19 cellular contexts compared by ENCODE assay signal in the genomic region with DNA sequence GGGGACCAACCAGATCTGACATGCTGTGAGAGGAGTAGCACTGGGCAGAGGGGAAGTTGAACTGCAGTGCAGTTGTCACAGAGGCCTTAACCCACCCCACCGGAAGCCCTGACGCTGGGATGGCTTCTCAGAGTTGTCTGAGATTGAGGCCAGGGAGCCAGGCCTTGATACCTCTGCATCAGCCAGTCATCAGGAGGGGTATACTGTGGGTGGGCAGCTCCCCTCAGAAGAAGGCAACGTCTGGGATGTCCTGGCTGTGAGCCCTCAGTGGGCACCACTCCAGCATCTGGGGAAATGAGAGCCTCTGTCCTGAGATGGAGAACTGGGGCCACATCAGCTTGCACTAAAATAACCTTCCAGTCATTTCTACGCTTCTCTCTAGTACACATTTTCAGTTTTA. TPM values are rescaled to one million over a fixed set of nuclear protein-coding genes. Genes with fewer than 3 reads are reported as not detected.
A peak's percentile ranks its signal among the peaks of the same experiment; 100 is the strongest.
DNase-seq lines count a peak whose midpoint lies in the region; ATAC-seq, FAIRE-seq and TF ChIP-seq lines count a peak whose summit lies in the region.
"Had no signal": no experiment of that assay in that cellular context is flagged by ENCODE, and none has a peak within 500 bp of the region (broad histone marks: within the 10 kb centered on the region; RNA-seq: fewer than 3 reads in every experiment).

No MANE protein-coding gene starts in this region.

- DNase-seq in right lobe of liver (no peak), HepG2 (ENCODE audit: low spot score) (no peak), GM23248 (no peak), NCI-H1092 treated with DMSO at 0.1 percent for 48 hours (lab: John Stamatoyannopoulos, UW) (no peak)
- no peak for DNase-seq in activated CD4-positive, alpha-beta T cell treated with anti-CD3 and anti-CD28 coated beads for 48 hours
- DNase-seq: activated CD8-positive, alpha-beta T cell treated with anti-CD3 and anti-CD28 coated beads, Interleukin-2, amount 10 ng/mL, durations not matched to agents 7 days and 5 days; effector memory CD8-positive, alpha-beta T cell; HCEC 1CT; kidney glomerular epithelial cell; NCI-H2029; Peyer's patch; small intestine; stimulated activated naive CD4-positive, alpha-beta T cell; upper lobe of right lung had no signal

- intact Hi-C loops in right lobe of liver (cut with DNase I) (no loop called here), HepG2 (cut with micrococcal nuclease; ENCODE audit: unreplicated experiment) (no loop called here)

- POLR2A ChIA-PET in HepG2 (lab: Yijun Ruan, JAX) = no interaction called here

- H3K79me2 ChIP-seq in HepG2 (ENCODE audit: insufficient read depth, low read length) = no peaks in the 10 kb centered on the region
- no peaks in the 10 kb centered on the region for H3K79me2 ChIP-seq in OCI-LY3 (ENCODE audit: low read length)
- no peaks in the 10 kb centered on the region for H3K79me2 ChIP-seq in GM23248 (ENCODE audit: insufficient read depth)

- H3K36me3 ChIP-seq in right lobe of liver (no peaks in the 10 kb centered on the region), HepG2 (replicated peaks in 1 of 2; ENCODE audit: control insufficient read depth in 1 of 2, insufficient read depth in 2 of 2, low read length in 2 of 2) (no peaks in the 10 kb centered on the region), OCI-LY3 (replicated peaks; ENCODE audit: low read depth, low read length) (no peaks in the 10 kb centered on the region), GM23248 (ENCODE audit: low read depth) (no peaks in the 10 kb centered on the region)
- H3K36me3 ChIP-seq: Peyer's patch, upper lobe of right lung had no signal

- H3K4me3 ChIP-seq in right lobe of liver (no peak overlapping the region), HepG2 (replicated peaks in 1 of 3; ENCODE audit: insufficient read depth in 1 of 3, low read depth in 2 of 3, low read length in 3 of 3) (no peak overlapping the region), OCI-LY3 (ENCODE audit: low read length) (no peak overlapping the region), GM23248 (no peak overlapping the region)
- H3K4me3 ChIP-seq: Peyer's patch, upper lobe of right lung had no signal

- H3K4me1 ChIP-seq in right lobe of liver = no peaks in the 10 kb centered on the region
- H3K4me1 ChIP-seq in HepG2 (ENCODE audit: insufficient read depth, low read length) = peaks cover 14% of the 10 kb centered on the region; the same call in 1 of the 2 replicates
- peaks cover 39% of the 10 kb centered on the region for H3K4me1 ChIP-seq in OCI-LY3 (ENCODE audit: low read length)
- no peaks in the 10 kb centered on the region for H3K4me1 ChIP-seq in GM23248 (ENCODE audit: insufficient read depth)
- H3K4me1 ChIP-seq: Peyer's patch, upper lobe of right lung had no signal

- no peak for TF ChIP-seq POLR2A in right lobe of liver (IDR thresholded peaks at IDR 0.05)
- TF ChIP-seq POLR2A in HepG2 (IDR thresholded peaks at IDR 0.05; ENCODE audit: insufficient read depth in 1 of 2, low read depth in 2 of 2, low read length in 2 of 2) = no peak

- 0 out of 2 replicates have a peak, but pooled peaks cover under 1% of the 10 kb centered on the region for H3F3A ChIP-seq in GM23248 (ENCODE audit: insufficient read depth)

- TF ChIP-seq RAD21 in HepG2 (CRISPR knock-in tag; IDR thresholded peaks at IDR 0.05) = no peak

- CTCF ChIA-PET in HepG2 (lab: Yijun Ruan, JAX; ENCODE audit: low intra/inter-chr PET ratio, low total read pairs) = no interaction called here

- no peak for FAIRE-seq in HepG2 (lab: Jason Lieb, UNC)
- FAIRE-seq: G401.6, small intestine had no signal

- H3K9me2 ChIP-seq in GM23248 (ENCODE audit: insufficient read depth) = no peaks in the 10 kb centered on the region

- H4K20me1 ChIP-seq in HepG2 (ENCODE audit: insufficient read depth, low read length) (no peaks in the 10 kb centered on the region), OCI-LY3 (ENCODE audit: insufficient read depth, low read length) (no peaks in the 10 kb centered on the region), GM23248 (ENCODE audit: insufficient read depth) (no peaks in the 10 kb centered on the region)

- H3K27ac ChIP-seq in right lobe of liver (no peak overlapping the region), HepG2 (ENCODE audit: extremely low read length, insufficient read depth, low read length) (no peak overlapping the region), OCI-LY3 (ENCODE audit: low read length) (peak overlapping the region; percentile 74), GM23248 (no peak overlapping the region)
- H3K27ac ChIP-seq: Peyer's patch, upper lobe of right lung, VCaP had no signal

- BruUV-seq in HepG2 (replicated peaks; lab: Mats Ljungman, UMichigan) = no TSS peak

- H3K9me3 ChIP-seq in right lobe of liver (no peaks in the 10 kb centered on the region), HepG2 (ENCODE audit: low read length) (no peaks in the 10 kb centered on the region), OCI-LY3 (ENCODE audit: insufficient read depth, low read length) (no peaks in the 10 kb centered on the region), GM23248 (ENCODE audit: low read depth) (no peaks in the 10 kb centered on the region)
- H3K9me3 ChIP-seq: Peyer's patch, upper lobe of right lung had no signal

- H3K27me3 ChIP-seq in right lobe of liver = no peaks in the 10 kb centered on the region
- no peaks in the 10 kb centered on the region for H3K27me3 ChIP-seq in HepG2 (ENCODE audit: control insufficient read depth in 1 of 2, insufficient read depth in 2 of 2, low read length in 2 of 2)
- H3K27me3 ChIP-seq in OCI-LY3 (ENCODE audit: low read depth, low read length) = no peaks in the 10 kb centered on the region
- H3K27me3 ChIP-seq in GM23248 (replicated peaks; ENCODE audit: insufficient read depth) = no peaks in the 10 kb centered on the region
- H3K27me3 ChIP-seq: Peyer's patch, upper lobe of right lung had no signal

- no peak overlapping the region for H2AFZ ChIP-seq in HepG2 (ENCODE audit: low read length)
- peak overlapping the region; percentile 83; the same call in 1 of the 2 replicates for H2AFZ ChIP-seq in OCI-LY3 (ENCODE audit: low read depth, low read length)
- H2AFZ ChIP-seq in GM23248 = no peak overlapping the region

- TF ChIP-seq EP300 in HepG2 (IDR thresholded peaks at IDR 0.05; ENCODE audit: low read depth in 2 of 2, low read length in 2 of 2) (no peak), HepG2 (CRISPR knock-in tag; IDR thresholded peaks at IDR 0.05; ENCODE audit: borderline replicate concordance) (no peak)

- H3K4me2 ChIP-seq in HepG2 (ENCODE audit: low read depth, low read length) (no peak overlapping the region), OCI-LY3 (ENCODE audit: low read length) (peak overlapping the region; percentile 60), GM23248 (ENCODE audit: unreplicated experiment) (no peak overlapping the region)

- WGBS in right lobe of liver (ENCODE audit: insufficient coverage, low coverage, low lambda C conversion rate, missing lambda C conversion rate) = 60% methylated on average over 3 of the region's 4 CpGs
- 100% methylated on average over 1 of the region's 4 CpGs for WGBS in HepG2 (ENCODE audit: low lambda C conversion rate)
- 73 to 75% methylated on average over 4 of the region's 4 CpGs for WGBS in GM23248 (ENCODE audit: low coverage in 1 of 2, low lambda C conversion rate in 2 of 2, missing lambda C conversion rate in 2 of 2), 2 experiments

- peak; percentile 34 to 81 (median 50) for ATAC-seq in right lobe of liver
- ATAC-seq in HepG2 = no peak
- ATAC-seq in HG02588 (IDR thresholded peaks at IDR 0.05; ENCODE audit: unreplicated experiment) = peak; percentile 50
- no peak for ATAC-seq in HG02840 (IDR thresholded peaks at IDR 0.05; ENCODE audit: low FRiP score, unreplicated experiment)
- ATAC-seq: activated CD8-positive, alpha-beta T cell treated with anti-CD3 and anti-CD28 coated beads, Interleukin-2, amount 10 ng/mL, durations not matched to agents 7 days and 5 days; effector memory CD8-positive, alpha-beta T cell; upper lobe of right lung had no signal

- in situ Hi-C loops in HepG2 (cut with HindIII; ENCODE audit: extremely low pct_ligation_motif_present, low pct_unique_long_range_greater_than_20kb) (no loop called here), GM23248 (cut with MboI) (no loop called here)

- H3K9ac ChIP-seq in HepG2 (ENCODE audit: insufficient read depth, low read depth, low read length) (no peak overlapping the region), OCI-LY3 (ENCODE audit: low read length) (0 out of 2 replicates have a peak overlapping the region, but pooled peaks have one; percentile 27), GM23248 (no peak overlapping the region)

- TF ChIP-seq CTCF in right lobe of liver (IDR thresholded peaks at IDR 0.05) (no peak), HepG2 (CRISPR knock-in tag; IDR thresholded peaks at IDR 0.05) (no peak), OCI-LY3 (IDR thresholded peaks at IDR 0.05; ENCODE audit: low read depth, low read length) (no peak)

TF ChIP-seq in HepG2, 621 proteins besides CTCF, POLR2A, EP300 and RAD21 (continues in another document):
- TF ChIP-seq ZNF850 (CRISPR knock-in tag; conservative IDR thresholded peaks at IDR 0.05) (no peak), ZNF543 (CRISPR knock-in tag; IDR thresholded peaks at IDR 0.05) (no peak)

RNA-seq across cellular contexts. Expression of a gene that starts 47.9 kb away (rescaled TPM):
- total RNA-seq in right lobe of liver (10 to 100 TPM in 3 of 6 experiments, 1 to 10 TPM in 3; 7.6 to 19.8 (median 12.9) TPM), HepG2 (2016; rRNA removed; fragmentation: Illumina TruSeq; extraction: Trizol) (4.8 and 5.5 TPM in 2 replicates)
- 2.6 and 3.2 TPM in 2 replicates for total RNA-seq in HepG2 (2016; cell fraction: cytosol; rRNA removed; fragmentation: Illumina TruSeq; extraction: Trizol; ENCODE audit: low read depth)
- 4.7 and 5.1 TPM in 2 replicates for total RNA-seq in HepG2 (2016; cell fraction: insoluble cytoplasmic fraction; rRNA removed; fragmentation: Illumina TruSeq; extraction: Trizol)
- total RNA-seq in HepG2 (2016; cell fraction: membrane; rRNA removed; fragmentation: Illumina TruSeq; extraction: Trizol) = 3.3 and 3.5 TPM in 2 replicates
- total RNA-seq in HepG2 (2016; cell fraction: nucleus; rRNA removed; fragmentation: Illumina TruSeq; extraction: Trizol) = 4.6 TPM in 2 replicates
- polyA plus RNA-seq in HepG2 (2011; rRNA removed) (3.6 and 5.4 TPM in 2 replicates), GM23248 (2016; fragmentation: Nextera tagmentation; extraction: Ambion mirVana) (62.2 and 65.1 TPM in 2 replicates)
- polyA plus RNA-seq in HepG2 (2011; cell fraction: cytosol; rRNA removed) = 3.1 and 3.4 TPM in 2 replicates
- polyA plus RNA-seq in HepG2 (2011; cell fraction: nucleus; rRNA removed) = 6.8 and 8.6 TPM in 2 replicates
- polyA plus RNA-seq in HepG2 (2012) = 4.7 and 5.8 TPM in 2 replicates
- polyA plus RNA-seq in HepG2 (2016; cell fraction: cytosol; fragmentation: Illumina TruSeq; extraction: Trizol; ENCODE audit: low read depth) = 0.58 and 0.79 TPM in 2 replicates
- polyA plus RNA-seq in HepG2 (2016; cell fraction: insoluble cytoplasmic fraction; fragmentation: Illumina TruSeq; extraction: Trizol; ENCODE audit: low read depth) = 4.8 and 6.3 TPM in 2 replicates
- polyA plus RNA-seq in HepG2 (2016; cell fraction: membrane; fragmentation: Illumina TruSeq; extraction: Trizol; ENCODE audit: low read depth) = 1.2 and 1.6 TPM in 2 replicates
- polyA plus RNA-seq in HepG2 (2016; cell fraction: nucleus; fragmentation: Illumina TruSeq; extraction: Trizol; ENCODE audit: insufficient read depth, low read depth) = 3.7 and 6.7 TPM in 2 replicates
- 8.2 and 39.9 TPM in 2 replicates for polyA minus RNA-seq in HepG2 (2011; rRNA and poly(A)+ RNA removed; ENCODE audit: low replicate concordance)
- 7.6 and 8.4 TPM in 2 replicates for polyA minus RNA-seq in HepG2 (2011; cell fraction: cytosol; rRNA and poly(A)+ RNA removed)
- 10.4 and 10.6 TPM in 2 replicates for polyA minus RNA-seq in HepG2 (2011; cell fraction: nucleus; rRNA and poly(A)+ RNA removed)
- 79.5 and 83.2 TPM in 2 replicates for total RNA-seq in GM23248 (2014; rRNA removed; shearing (Covaris generic))

Comparison
In these comparisons a context has a peak if more than half of its experiments do, and no peak if none do; other contexts are left out.
1. ATAC-seq: peak in right lobe of liver (4 of 4) and HG02588 (single experiment); none in HepG2 (single experiment) and HG02840 (single experiment).